8 cellular contexts compared by ENCODE assay signal in the genomic region with DNA sequence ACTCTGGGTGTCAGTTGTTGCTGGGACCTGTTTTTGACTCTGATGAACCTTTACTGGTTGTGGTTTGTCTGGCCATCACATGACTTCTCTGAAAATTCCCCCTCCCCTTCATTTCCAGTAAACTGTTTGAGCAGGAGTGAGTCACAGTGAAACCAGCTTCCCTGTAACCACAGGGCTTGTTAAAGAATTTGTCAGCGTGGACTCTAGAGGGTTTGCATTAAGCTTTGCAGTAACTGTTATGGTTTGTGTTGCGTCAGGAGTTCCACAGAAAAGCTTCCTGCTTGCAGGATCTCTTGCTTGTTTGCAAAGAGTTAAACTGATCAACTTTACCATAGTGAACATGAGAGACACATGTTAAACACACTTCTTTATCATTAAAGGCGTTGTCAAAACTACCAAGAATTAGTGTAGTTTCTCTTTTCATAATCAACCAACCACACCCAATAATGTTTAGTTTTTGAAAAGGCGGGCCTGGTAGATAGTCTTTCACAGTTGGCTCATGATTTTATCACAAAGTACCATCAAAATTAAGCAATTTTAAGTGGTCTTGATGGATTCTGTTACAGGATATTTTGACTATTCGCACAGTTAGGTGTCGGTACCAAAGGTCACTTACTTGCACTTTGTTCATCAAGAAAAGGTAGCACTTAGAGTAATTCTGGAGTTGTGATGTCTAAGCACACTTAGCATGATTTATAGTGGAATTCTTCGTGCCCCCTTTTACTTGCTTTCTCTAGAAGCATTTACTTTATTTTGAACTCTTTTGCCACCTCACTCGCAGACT.
DNase-seq lines count a peak whose midpoint lies in the region; ATAC-seq, FAIRE-seq and TF ChIP-seq lines count a peak whose summit lies in the region.

No MANE protein-coding gene starts in this region.

- H3K36me3 ChIP-seq in GM06990 (ENCODE audit: control insufficient read depth, insufficient read depth, low read length) (no peaks in the 10 kb centered on the region), GM23338 (ENCODE audit: insufficient read depth) (no peaks in the 10 kb centered on the region), KMS-11 (ENCODE audit: insufficient read depth) (no peaks in the 10 kb centered on the region), K562 (ENCODE audit: control insufficient read depth, insufficient read depth, low read length) (0 out of 3 replicates have a peak, but pooled peaks cover 3% of the 10 kb centered on the region)

- no peaks in the 10 kb centered on the region for H3K9me2 ChIP-seq in GM23338 (ENCODE audit: insufficient read depth)

- peak overlapping the region; percentile 97 for H3K27ac Mint-ChIP-seq in GM23338
- peak overlapping the region; percentile 99 for H3K27ac Mint-ChIP-seq in T-helper 2 cell treated with Interferon-gamma antibody and Interleukin-4, amounts not matched to agents 5 μg/mL and 100 μg/mL, for 36 hours

- in situ Hi-C loops in K562 (cut with MboI): loop anchor here (5.0 kb wide), 1 partner anchor 51 kb away; no protein-coding TSS in a partner anchor

- peak; percentile 76 for ATAC-seq in GM23338
- peak; percentile 89 for ATAC-seq in K562

- no peaks in the 10 kb centered on the region for H3K9me3 Mint-ChIP-seq in GM23338
- no peaks in the 10 kb centered on the region for H3K9me3 Mint-ChIP-seq in T-helper 2 cell treated with Interferon-gamma antibody and Interleukin-4, amounts not matched to agents 5 μg/mL and 100 μg/mL, for 36 hours

- no peaks in the 10 kb centered on the region for H3F3A ChIP-seq in GM23338 (replicated peaks; ENCODE audit: low read depth)

- H3K27me3 Mint-ChIP-seq in GM23338 (ENCODE audit: insufficient read depth, low read depth, poor library complexity): peaks cover 2% of the 10 kb centered on the region
- no peaks in the 10 kb centered on the region for H3K27me3 Mint-ChIP-seq in T-helper 2 cell treated with Interferon-gamma antibody and Interleukin-4, amounts not matched to agents 5 μg/mL and 100 μg/mL, for 36 hours (ENCODE audit: low read depth)

- peak; percentile 99 for FAIRE-seq in K562 (lab: Jason Lieb, UNC)

- peak overlapping the region; percentile 66 for H3K9ac ChIP-seq in KMS-11
- H3K9ac ChIP-seq in K562 (ENCODE audit: insufficient read depth in 1 of 2, low read depth in 2 of 2, low read length in 2 of 2): peak overlapping the region in 1 of 2 experiments; percentile 82; a peak in 2 of 4 replicates

- CTCF ChIA-PET in K562 (lab: Yijun Ruan, JAX; ENCODE audit: low intra/inter-chr PET ratio): no interaction called here

- H3K9me1 ChIP-seq in K562 (ENCODE audit: control insufficient read depth, insufficient read depth, low read length): no peaks in the 10 kb centered on the region

- peak; percentile 89 for TF ChIP-seq EP300 in K562 (IDR thresholded peaks at IDR 0.05; ENCODE audit: low read length)

- TSS peak; percentile 53 for BruUV-seq in K562 (replicated peaks; lab: Mats Ljungman, UMichigan)

- H4K20me1 ChIP-seq in GM23338 (replicated peaks; ENCODE audit: insufficient read depth) (no peaks in the 10 kb centered on the region), KMS-11 (ENCODE audit: insufficient read depth) (no peaks in the 10 kb centered on the region), K562 (replicated peaks; ENCODE audit: control insufficient read depth, insufficient read depth, low read length) (no peaks in the 10 kb centered on the region)

- WGBS in K562 (ENCODE audit: insufficient coverage, low coverage, missing lambda C conversion rate): under 1% methylated on average over 8 of the region's 8 CpGs

- H3K27ac ChIP-seq in GM23338 (ENCODE audit: low read depth) (peak overlapping the region; percentile 87), KMS-11 (peak overlapping the region; percentile 98), K562 (ENCODE audit: extremely low read depth, low read depth, low read length) (peak overlapping the region; percentile 92)

- POLR2A ChIA-PET in K562 (lab: Yijun Ruan, JAX): interaction anchor here (0.5 to 5.1 kb wide), 11 partner anchors 10 to 1897 kb away, joined by 3 to 44 read pairs (median 4); no protein-coding TSS in a partner anchor

- H2AFZ ChIP-seq in GM23338 (no peak overlapping the region), KMS-11 (ENCODE audit: low read depth) (0 out of 2 replicates have a peak overlapping the region, but pooled peaks have one; percentile 11), K562 (ENCODE audit: low read depth, low read length) (peak overlapping the region; percentile 47)

- no peak for TF ChIP-seq CTCF in GM06990 (IDR thresholded peaks at IDR 0.05; ENCODE audit: insufficient read depth, low read length, poor library complexity, severe bottlenecking)
- TF ChIP-seq CTCF in GM23338 (conservative IDR thresholded peaks at IDR 0.05; ENCODE audit: low read depth in 2 of 2): no peak
- no peak for TF ChIP-seq CTCF in KMS-11 (conservative IDR thresholded peaks at IDR 0.05; ENCODE audit: low read depth, low read length)
- TF ChIP-seq CTCF in K562 (IDR thresholded peaks at IDR 0.05 in 2 of 3, conservative IDR thresholded peaks at IDR 0.05 in 1 of 3; ENCODE audit: insufficient read depth in 2 of 3, low read depth in 1 of 3, low read length in 3 of 3): peak in 1 of 3 experiments; percentile 29; a peak in 2 of 6 replicates

- peak; percentile 84 for DNase-seq in GM06990 (ENCODE audit: extremely low read depth, insufficient read length)
- peak; percentile 68 for DNase-seq in GM23338 (ENCODE audit: low spot score)
- DNase-seq in T-helper 2 cell treated with Interferon-gamma antibody and Interleukin-4, amounts not matched to agents 5 μg/mL and 100 μg/mL, for 36 hours (ENCODE audit: low spot score): peak; percentile 93
- DNase-seq in K562 (ENCODE audit: extremely low read depth in 1 of 4, low spot score in 3 of 4): peak; percentile 70 to 96 (median 78)
- DNase-seq in inferior parietal cortex (ENCODE audit: extremely low spot score): peak; percentile 56
- peak; percentile 73 to 75 for DNase-seq in stimulated activated CD4-positive, alpha-beta T cell treated with anti-CD3 and anti-CD28 coated beads, Interleukin-15, amount 100 ng/mL, for 48 hours (ENCODE audit: low read depth in 2 of 2)
- DNase-seq in NCI-H2081 treated with DMSO at 0.1 percent for 48 hours (lab: John Stamatoyannopoulos, UW): no peak

- H3K27me3 ChIP-seq in GM06990 (replicated peaks; ENCODE audit: control insufficient read depth, insufficient read depth, low read length) (no peaks in the 10 kb centered on the region), GM23338 (ENCODE audit: insufficient read depth) (no peaks in the 10 kb centered on the region), KMS-11 (ENCODE audit: insufficient read depth, low read depth) (no peaks in the 10 kb centered on the region), K562 (ENCODE audit: control insufficient read depth in 2 of 2, insufficient read depth in 2 of 2, low read length in 2 of 2) (no peaks in the 10 kb centered on the region)

- H3K4me3 ChIP-seq in GM06990 (replicated peaks; ENCODE audit: low read depth, low read length) (peak overlapping the region; percentile 48), GM23338 (no peak overlapping the region), KMS-11 (IDR thresholded peaks at IDR 0.05; ENCODE audit: insufficient read depth, low read depth, low read length) (no peak overlapping the region), K562 (peak overlapping the region; percentile 20; the same call in 1 of the 2 replicates)

- peak overlapping the region; percentile 29; the same call in 1 of the 3 replicates for H3K4me3 Mint-ChIP-seq in GM23338
- H3K4me3 Mint-ChIP-seq in T-helper 2 cell treated with Interferon-gamma antibody and Interleukin-4, amounts not matched to agents 5 μg/mL and 100 μg/mL, for 36 hours: peak overlapping the region; percentile 77

- H3K4me2 ChIP-seq in GM23338 (peak overlapping the region; percentile 4; the same call in 1 of the 2 replicates), KMS-11 (peak overlapping the region; percentile 99), K562 (ENCODE audit: insufficient read depth, low read length) (peak overlapping the region; percentile 75)

- TF ChIP-seq RAD21 in K562 (CRISPR knock-in tag; conservative IDR thresholded peaks at IDR 0.05 in 1 of 2, IDR thresholded peaks at IDR 0.05 in 1 of 2): peak; percentile 12 to 43; a peak in 2 of 4 replicates

- peak; percentile 72 for TF ChIP-seq POLR2A in K562 (conservative IDR thresholded peaks at IDR 0.05)

- H3K4me1 Mint-ChIP-seq in GM23338: peaks cover 41% of the 10 kb centered on the region
- peaks cover 57% of the 10 kb centered on the region for H3K4me1 Mint-ChIP-seq in T-helper 2 cell treated with Interferon-gamma antibody and Interleukin-4, amounts not matched to agents 5 μg/mL and 100 μg/mL, for 36 hours (ENCODE audit: low read depth)

- no peaks in the 10 kb centered on the region; the same call in 1 of the 2 replicates for H3K9me3 ChIP-seq in K562 (replicated peaks; ENCODE audit: control insufficient read depth, insufficient read depth, low read depth, low read length)

- H3K79me2 ChIP-seq in GM23338 (replicated peaks; ENCODE audit: insufficient read depth) (no peaks in the 10 kb centered on the region), KMS-11 (ENCODE audit: insufficient read depth, low read depth) (peaks cover 10% of the 10 kb centered on the region; the same call in 1 of the 2 replicates), K562 (ENCODE audit: control insufficient read depth, insufficient read depth, low read length) (peaks cover 29% of the 10 kb centered on the region; the same call in 2 of the 3 replicates)

- peaks cover 36% of the 10 kb centered on the region for H3K4me1 ChIP-seq in GM23338 (ENCODE audit: insufficient read depth)
- peaks cover 93% of the 10 kb centered on the region for H3K4me1 ChIP-seq in KMS-11 (ENCODE audit: low read depth, poor library complexity, severe bottlenecking)
- H3K4me1 ChIP-seq in K562 (replicated peaks in 1 of 2; ENCODE audit: control insufficient read depth in 2 of 2, insufficient read depth in 2 of 2, low read length in 2 of 2): peaks cover 35 to 45% of the 10 kb centered on the region in 2 experiments

- intact Hi-C loops in K562 (cut with micrococcal nuclease): loop anchor here (1.0 kb wide), 1 partner anchor 51 kb away; no protein-coding TSS in a partner anchor

- H3K36me3 Mint-ChIP-seq in GM23338 (ENCODE audit: low read depth): no peaks in the 10 kb centered on the region
- H3K36me3 Mint-ChIP-seq in T-helper 2 cell treated with Interferon-gamma antibody and Interleukin-4, amounts not matched to agents 5 μg/mL and 100 μg/mL, for 36 hours (ENCODE audit: low read depth): peaks cover 28% of the 10 kb centered on the region

TF ChIP-seq in GM23338, 12 proteins besides CTCF, POLR2A, EP300 and RAD21 (continues in another document):
- no peak for TF ChIP-seq EZH2 (IDR thresholded peaks at IDR 0.05; ENCODE audit: low read depth, unreplicated experiment)
- no peak for TF ChIP-seq CREB1 (CRISPR knock-in tag; IDR thresholded peaks at IDR 0.05; ENCODE audit: low read depth)
- TF ChIP-seq JUNB (IDR thresholded peaks at IDR 0.05; ENCODE audit: unreplicated experiment): no peak

TF ChIP-seq in K562, 482 proteins besides CTCF, POLR2A, EP300 and RAD21 (continues in another document):
- no peak for TF ChIP-seq ZNF316 (IDR thresholded peaks at IDR 0.05)

Comparison
In these comparisons a context has a peak if more than half of its experiments do, and no peak if none do; other contexts are left out.
1. H3K4me3 ChIP-seq: peak in GM06990 (single experiment) and K562 (single experiment); none in GM23338 (single experiment) and KMS-11 (single experiment).
2. H3K4me2 ChIP-seq: peak in every context shown above with its lines; median percentile 99 in KMS-11; 75 in K562; 4 in GM23338.
3. Peak in every context shown above with its lines, with median percentiles within 50 percentile points of each other: H3K27ac ChIP-seq.